In genomic region chr4:121888134-121888533, GRCh38 we compare ENCODE assay signal across 35 cellular contexts.
"Had no signal": no experiment of that assay in that cellular context is flagged by ENCODE, and none has a peak within 500 bp of the region (broad histone marks: within the 10 kb centered on the region; RNA-seq: fewer than 3 reads in every experiment).

No MANE protein-coding gene starts in this region.

- H3K27me3 ChIP-seq: MG63 had no signal

- H3K4me3 ChIP-seq: MG63 had no signal

- DNase-seq: Karpas-422, Kasumi-1, MG63, MM.1S, MV-4-11, NCI-H1048, NCI-H1092, NCI-H1092 treated with DMSO at 0.1 percent for 48 hours, NCI-H1105, NCI-H1105 treated with DMSO at 0.1 percent for 48 hours, NCI-H1417, NCI-H1417 treated with DMSO at 0.1 percent for 48 hours, NCI-H1436, NCI-H1436 treated with DMSO at 0.1 percent for 48 hours, NCI-H146, NCI-H1694, NCI-H1694 treated with DMSO at 0.1 percent for 48 hours, NCI-H187, NCI-H187 treated with DMSO at 0.1 percent for 48 hours, NCI-H1930, NCI-H2029, NCI-H2029 treated with DMSO at 0.1 percent for 48 hours, NCI-H2081, NCI-H2081 treated with DMSO at 0.1 percent for 48 hours, NCI-H2171, NCI-H2171 treated with DMSO at 0.1 percent for 48 hours, NCI-H2227 treated with DMSO at 0.1 percent for 48 hours, NCI-H226, NCI-H345, NCI-H446, NCI-H446 treated with DMSO at 0.1 percent for 48 hours, NCI-H510A, NCI-H510A treated with DMSO at 0.1 percent for 48 hours, NCI-H524, NCI-H524 treated with DMSO at 0.1 percent for 48 hours had no signal

- H3K9me3 ChIP-seq: MG63 had no signal

- H3K36me3 ChIP-seq: MG63 had no signal
